26 cellular contexts compared by ENCODE assay signal in the genomic region with DNA sequence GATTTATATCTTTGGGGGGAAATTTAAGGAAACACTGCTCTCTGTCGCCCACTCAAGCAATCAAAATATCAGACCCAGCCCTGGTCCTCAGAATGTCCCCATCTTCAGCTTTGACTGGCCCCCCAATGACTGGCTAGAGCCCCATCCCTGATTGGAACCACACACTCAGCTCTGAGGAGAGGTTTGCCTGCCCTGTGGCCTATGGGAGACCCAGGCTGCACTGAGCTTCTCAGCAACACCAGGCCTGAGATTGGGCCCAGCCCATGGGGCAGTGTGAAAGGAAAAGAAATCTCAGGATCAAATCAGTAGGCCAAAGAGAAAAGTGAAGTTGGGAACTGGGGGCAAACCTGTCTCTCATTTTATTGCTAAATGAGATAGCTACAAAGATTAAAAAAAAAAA.
DNase-seq lines count a peak whose midpoint lies in the region; ATAC-seq and TF ChIP-seq lines count a peak whose summit lies in the region.
"Had no signal": no experiment of that assay in that cellular context is flagged by ENCODE, and none has a peak within 500 bp of the region (broad histone marks: within the 10 kb centered on the region; RNA-seq: fewer than 3 reads in every experiment).

No MANE protein-coding gene starts in this region.

- intact Hi-C loops in esophagus muscularis mucosa (cut with DNase I), result loop anchor here (1.0 to 2.0 kb wide), 2 partner anchors 138 to 321 kb away; no protein-coding TSS in a partner anchor

- POLR2A ChIA-PET in CD8-positive, alpha-beta memory T cell (lab: Charles Lee), result no interaction called here

- no peaks in the 10 kb centered on the region for H3K27me3 ChIP-seq in esophagus muscularis mucosa
- H3K27me3 ChIP-seq in CD8-positive, alpha-beta memory T cell (ENCODE audit: insufficient read depth, low read length, poor library complexity, severe bottlenecking), result no peaks in the 10 kb centered on the region

- peaks cover 14% of the 10 kb centered on the region for H3K4me1 Mint-ChIP-seq in nephron progenitor cell
- H3K4me1 Mint-ChIP-seq in CD8-positive, alpha-beta memory T cell, result no peaks in the 10 kb centered on the region

- no peak for ATAC-seq in HG03565 (IDR thresholded peaks at IDR 0.05; ENCODE audit: unreplicated experiment)
- ATAC-seq: CD8-positive, alpha-beta T cell; HepG2; Panc1 had no signal

- H3K27me3 Mint-ChIP-seq in nephron progenitor cell (ENCODE audit: low read depth, poor library complexity), result peaks cover 45% of the 10 kb centered on the region
- H3K27me3 Mint-ChIP-seq in CD8-positive, alpha-beta memory T cell, result peaks cover 5 to 14% of the 10 kb centered on the region in 2 donors

- 100% methylated on average over 1 of the region's 1 CpG for WGBS in esophagus muscularis mucosa

- no peak overlapping the region for H3K27ac ChIP-seq in esophagus muscularis mucosa (replicated peaks in 1 of 4)
- H3K27ac ChIP-seq in CD8-positive, alpha-beta memory T cell (ENCODE audit: low read depth, low read length), result no peak overlapping the region
- H3K27ac ChIP-seq: HL-60 had no signal

- no peak for TF ChIP-seq EP300 in esophagus muscularis mucosa (IDR thresholded peaks at IDR 0.05)

- DNase-seq in activated CD8-positive, alpha-beta memory T cell treated with anti-CD3 and anti-CD28 coated beads for 24 hours, result peak; percentile 37
- no peak for DNase-seq in activated CD8-positive, alpha-beta memory T cell treated with anti-CD3 and anti-CD28 coated beads, Interleukin-2, amount 50 U/mL, for 4 hours
- DNase-seq in esophagus muscularis mucosa (ENCODE audit: extremely low spot score) (peak; percentile 55), nephron progenitor cell (no peak), ureter (ENCODE audit: low spot score) (peak; percentile 33), NCI-H2107 treated with DMSO at 0.1 percent for 48 hours (lab: John Stamatoyannopoulos, UW; ENCODE audit: unreplicated experiment) (no peak)
- no peak for DNase-seq in CD8-positive, alpha-beta memory T cell
- DNase-seq: 8988T; Calu3; DMS153; H7; KBM-7; NCI-H1105; NCI-H2029 treated with DMSO at 0.1 percent for 48 hours; NCI-H2171; NCI-H345; NCI-H524; NCI-H774; NK-92 treated with Interleukin-12 subunit alpha and Interleukin-12 subunit beta, amount 100 ng/mL, for 24 hours; SIG-M5; SK-N-SH had no signal

- no peak overlapping the region for H3K4me3 Mint-ChIP-seq in nephron progenitor cell
- no peak overlapping the region for H3K4me3 Mint-ChIP-seq in CD8-positive, alpha-beta memory T cell
- H3K4me3 Mint-ChIP-seq: CD8-positive, alpha-beta T cell had no signal

- H3K4me1 ChIP-seq in esophagus muscularis mucosa, result peaks cover 0 to 14% (median 12%) of the 10 kb centered on the region in 4 donors
- no peaks in the 10 kb centered on the region for H3K4me1 ChIP-seq in CD8-positive, alpha-beta memory T cell (ENCODE audit: insufficient read depth, low read length)

- H3K4me3 ChIP-seq in esophagus muscularis mucosa, result no peak overlapping the region
- no peak overlapping the region for H3K4me3 ChIP-seq in CD8-positive, alpha-beta memory T cell (ENCODE audit: low read length)

- no peaks in the 10 kb centered on the region for H3K36me3 ChIP-seq in esophagus muscularis mucosa
- H3K36me3 ChIP-seq in CD8-positive, alpha-beta memory T cell (ENCODE audit: insufficient read depth, low read length), result no peaks in the 10 kb centered on the region

- TF ChIP-seq CTCF in esophagus muscularis mucosa (IDR thresholded peaks at IDR 0.05) (no peak), nephron progenitor cell (IDR thresholded peaks at IDR 0.05) (no peak)

- CTCF ChIA-PET in CD8-positive, alpha-beta memory T cell (lab: Charles Lee), result interaction anchor here (1.4 to 3.4 kb wide), 3 partner anchors 9 to 18 kb away, joined by 3 to 17 read pairs (median 4); no protein-coding TSS in a partner anchor

- peak overlapping the region; percentile 95 for H3K27ac Mint-ChIP-seq in nephron progenitor cell
- H3K27ac Mint-ChIP-seq in CD8-positive, alpha-beta memory T cell, result no peak overlapping the region
- H3K27ac Mint-ChIP-seq: CD8-positive, alpha-beta T cell had no signal

- no peaks in the 10 kb centered on the region for H3K36me3 Mint-ChIP-seq in nephron progenitor cell (ENCODE audit: low read depth)
- no peaks in the 10 kb centered on the region for H3K36me3 Mint-ChIP-seq in CD8-positive, alpha-beta memory T cell
- H3K36me3 Mint-ChIP-seq: CD8-positive, alpha-beta T cell had no signal

- H3K9me3 ChIP-seq in esophagus muscularis mucosa, result no peaks in the 10 kb centered on the region
- H3K9me3 ChIP-seq in CD8-positive, alpha-beta memory T cell (ENCODE audit: low read length), result no peaks in the 10 kb centered on the region
- H3K9me3 ChIP-seq: SK-N-SH had no signal

- no peak for TF ChIP-seq POLR2A in esophagus muscularis mucosa (IDR thresholded peaks at IDR 0.05; ENCODE audit: low read depth)

- no peaks in the 10 kb centered on the region for H3K9me3 Mint-ChIP-seq in nephron progenitor cell
- H3K9me3 Mint-ChIP-seq in CD8-positive, alpha-beta memory T cell, result peaks cover 0 to 3% (median 0%) of the 10 kb centered on the region in 5 donors
- H3K9me3 Mint-ChIP-seq: CD8-positive, alpha-beta T cell had no signal

Comparison
In these comparisons a context has a peak if more than half of its experiments do, and no peak if none do; other contexts are left out.
1. DNase-seq: peak in activated CD8-positive, alpha-beta memory T cell treated with anti-CD3 and anti-CD28 coated beads for 24 hours (single experiment), esophagus muscularis mucosa (single experiment) and ureter (single experiment); none in activated CD8-positive, alpha-beta memory T cell treated with anti-CD3 and anti-CD28 coated beads, Interleukin-2, amount 50 U/mL, for 4 hours (single experiment), nephron progenitor cell (single experiment), CD8-positive, alpha-beta memory T cell (0 of 5) and NCI-H2107 treated with DMSO at 0.1 percent for 48 hours (single experiment).